ENCODE assay signal across 10 cellular contexts in genomic region chr5:9468070-9468388, GRCh38.
DNase-seq lines count a peak whose midpoint lies in the region; ATAC-seq and TF ChIP-seq lines count a peak whose summit lies in the region.
"Had no signal": no experiment of that assay in that cellular context is flagged by ENCODE, and none has a peak within 500 bp of the region (broad histone marks: within the 10 kb centered on the region; RNA-seq: fewer than 3 reads in every experiment).

No MANE protein-coding gene starts in this region.

- DNase-seq in GM04503 (ENCODE audit: low read depth) (peak; percentile 64), SK-MEL-5 (ENCODE audit: low read depth, low spot score) (peak; percentile 82), fibroblast of mammary gland (ENCODE audit: low read depth) (peak; percentile 92), retinal pigment epithelial cell (ENCODE audit: low read depth) (peak; percentile 92), UCSD-AML1 (lab: John Stamatoyannopoulos, UW; ENCODE audit: unreplicated experiment) (no peak)
- DNase-seq in NK-92 treated with Interleukin-12 subunit alpha and Interleukin-12 subunit beta, amount 100 ng/mL, for 24 hours (lab: John Stamatoyannopoulos, UW) = no peak
- DNase-seq: right cardiac atrium; stimulated activated naive B cell treated with anti-CD40 and anti-IgM and Interleukin-4, amounts not matched to agents 10 μg/mL and 1 μg/mL and 100 μg/mL, for 72 hours had no signal

- H3K4me3 ChIP-seq in fibroblast of mammary gland (ENCODE audit: control insufficient read depth, low read depth, low read length) (no peak overlapping the region), retinal pigment epithelial cell (ENCODE audit: low read length) (no peak overlapping the region)

- ATAC-seq in HG03521 (IDR thresholded peaks at IDR 0.05; ENCODE audit: unreplicated experiment) (no peak), HG03457 (IDR thresholded peaks at IDR 0.05; ENCODE audit: unreplicated experiment) (no peak)
- ATAC-seq: stimulated activated naive B cell treated with anti-CD40 and anti-IgM and Interleukin-4, amounts not matched to agents 10 μg/mL and 1 μg/mL and 100 μg/mL, for 72 hours had no signal

- in situ Hi-C loops in SK-MEL-5 (cut with HindIII; ENCODE audit: low pct_unique_long_range_greater_than_20kb, low sequenced_read_pairs) = no loop called here

- TF ChIP-seq CTCF in fibroblast of mammary gland (conservative IDR thresholded peaks at IDR 0.05; ENCODE audit: control insufficient read depth, insufficient read depth, low read depth, low read length) = no peak
- no peak for TF ChIP-seq CTCF in retinal pigment epithelial cell (conservative IDR thresholded peaks at IDR 0.05; ENCODE audit: low read depth, low read length)

Comparison
In these comparisons a context has a peak if more than half of its experiments do, and no peak if none do; other contexts are left out.
1. DNase-seq: peak in GM04503 (single experiment), SK-MEL-5 (single experiment), fibroblast of mammary gland (single experiment) and retinal pigment epithelial cell (single experiment); none in NK-92 treated with Interleukin-12 subunit alpha and Interleukin-12 subunit beta, amount 100 ng/mL, for 24 hours (single experiment) and UCSD-AML1 (single experiment).